30 cellular contexts compared by ENCODE assay signal in the genomic region with DNA sequence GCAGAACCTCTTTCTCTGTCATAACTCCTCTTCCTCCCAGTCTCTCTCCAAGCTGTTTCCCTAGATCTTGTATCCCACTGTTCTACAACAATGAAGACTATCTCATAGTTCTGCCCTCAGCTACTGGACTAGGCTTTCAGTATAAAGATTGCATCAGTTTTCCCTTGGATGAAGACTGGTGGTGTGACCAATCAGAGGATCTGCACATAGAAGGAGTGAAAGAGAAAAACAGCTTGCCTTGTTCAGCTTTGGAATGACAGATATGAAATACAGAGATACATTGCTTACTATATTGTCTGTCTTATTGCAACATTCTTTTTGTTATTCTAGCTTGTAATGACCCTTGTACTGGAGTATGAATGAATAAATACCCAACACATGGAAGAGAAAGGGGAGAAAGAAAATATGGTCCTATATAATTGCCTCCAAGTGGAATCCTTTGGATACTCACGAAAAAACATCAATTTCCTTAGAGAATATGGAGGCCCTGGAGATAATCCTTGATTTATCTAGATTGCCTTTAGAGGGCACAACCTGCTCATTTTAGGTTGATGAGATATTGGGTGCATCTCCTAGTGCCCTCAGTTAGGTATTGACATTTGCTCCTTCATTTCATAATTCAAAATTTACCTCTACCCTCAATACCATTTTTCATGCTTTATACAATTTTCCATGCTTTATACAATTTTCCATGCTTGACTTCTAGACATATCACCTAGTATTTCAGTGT.
A peak's percentile ranks its signal among the peaks of the same experiment; 100 is the strongest.
DNase-seq lines count a peak whose midpoint lies in the region; ATAC-seq and TF ChIP-seq lines count a peak whose summit lies in the region.
"Had no signal": no experiment of that assay in that cellular context is flagged by ENCODE, and none has a peak within 500 bp of the region (broad histone marks: within the 10 kb centered on the region; RNA-seq: fewer than 3 reads in every experiment).

No MANE protein-coding gene starts in this region.

- H3K4me3 Mint-ChIP-seq in activated T-cell treated with anti-CD3 and anti-CD28 coated beads, Interleukin-2, amount 50 U/mL, for 72 hours = no peak overlapping the region
- H3K4me3 Mint-ChIP-seq: activated naive CD4-positive, alpha-beta T cell treated with anti-CD3 and anti-CD28 coated beads for 36 hours; activated T-cell treated with anti-CD3 and anti-CD28 coated beads, Interleukin-2, amount 50 U/mL, for 24 hours; endodermal cell had no signal

- TF ChIP-seq CTCF in A673 (conservative IDR thresholded peaks at IDR 0.05; ENCODE audit: low read depth, low read length) (no peak; the same call in 1 of the 2 replicates), GM12873 (IDR thresholded peaks at IDR 0.05; ENCODE audit: insufficient read depth, low read depth, low read length, missing control alignments) (peak; percentile 19), LNCaP clone FGC (IDR thresholded peaks at IDR 0.05; ENCODE audit: control insufficient read depth, extremely low read depth, insufficient read depth) (peak; percentile 29; the same call in 1 of the 2 replicates), dorsolateral prefrontal cortex (IDR thresholded peaks at IDR 0.05 in 54 of 56, conservative IDR thresholded peaks at IDR 0.05 in 2 of 56; ENCODE audit: low read depth in 1 of 56, partially characterized antibody in 56 of 56) (peak in 39 of 56 donors; percentile 11 to 61 (median 31))

- peaks cover 2 to 5% of the 10 kb centered on the region in 2 donors for H3K9me3 Mint-ChIP-seq in activated T-cell treated with anti-CD3 and anti-CD28 coated beads, Interleukin-2, amount 50 U/mL, for 72 hours
- H3K9me3 Mint-ChIP-seq: activated T-cell treated with anti-CD3 and anti-CD28 coated beads, Interleukin-2, amount 50 U/mL, for 24 hours; endodermal cell had no signal

- H3K4me1 ChIP-seq in A673 (ENCODE audit: insufficient read depth, low read length, poor library complexity, severe bottlenecking) = no peaks in the 10 kb centered on the region
- H3K4me1 ChIP-seq: BLaER1 treated with 17β-estradiol and CSF1 and Interleukin-3, amounts not matched to agents 10 nM and 100 nM; esophagus squamous epithelium; gastroesophageal sphincter; parathyroid adenoma; right lobe of liver; uterus had no signal

- POLR2A ChIA-PET in A673 (lab: Charles Lee; ENCODE audit: low non-redundant PET) = no interaction called here

- no peaks in the 10 kb centered on the region for H3K36me3 ChIP-seq in A673 (ENCODE audit: insufficient read depth, low read length, poor library complexity, severe bottlenecking)
- H3K36me3 ChIP-seq: BLaER1 treated with 17β-estradiol and CSF1 and Interleukin-3, amounts not matched to agents 10 nM and 100 nM; esophagus squamous epithelium; gastroesophageal sphincter; right lobe of liver; thoracic aorta; uterus had no signal

- H3K9me3 ChIP-seq in A673 (ENCODE audit: low read depth, low read length, poor library complexity, severe bottlenecking) = no peaks in the 10 kb centered on the region
- H3K9me3 ChIP-seq: BLaER1 treated with 17β-estradiol and CSF1 and Interleukin-3, amounts not matched to agents 10 nM and 100 nM; esophagus squamous epithelium; gastroesophageal sphincter; right lobe of liver; thoracic aorta; uterus had no signal

- no peak overlapping the region for H3K4me3 ChIP-seq in A673 (ENCODE audit: low read depth, low read length, poor library complexity, severe bottlenecking)
- no peak overlapping the region for H3K4me3 ChIP-seq in LNCaP clone FGC (ENCODE audit: low read depth, low read length)
- H3K4me3 ChIP-seq in dorsolateral prefrontal cortex = no peak overlapping the region
- H3K4me3 ChIP-seq: BLaER1 treated with 17β-estradiol and CSF1 and Interleukin-3, amounts not matched to agents 10 nM and 100 nM; coronary artery; esophagus squamous epithelium; gastroesophageal sphincter; right lobe of liver; thoracic aorta; uterus had no signal

- ATAC-seq in activated T-cell treated with anti-CD3 and anti-CD28 coated beads, Interleukin-2, amount 50 U/mL, for 72 hours (replicated peaks in 1 of 2) = no peak
- ATAC-seq in HG02970 (IDR thresholded peaks at IDR 0.05; ENCODE audit: low FRiP score, unreplicated experiment) (no peak), HG03097 (IDR thresholded peaks at IDR 0.05; ENCODE audit: low FRiP score, unreplicated experiment) (no peak)
- ATAC-seq: gastroesophageal sphincter, left ventricle myocardium superior, right lobe of liver had no signal

- no TSS peak for BruUV-seq in A673 (replicated peaks; lab: Mats Ljungman, UMichigan)

- intact Hi-C loops in A673 (cut with micrococcal nuclease; ENCODE audit: unreplicated experiment) (loop anchor here (5.0 kb wide), 1 partner anchor 266 kb away; no protein-coding TSS in a partner anchor), dorsolateral prefrontal cortex (cut with DNase I) (loop anchor here in 1 of 2 donors (10.0 kb wide), 1 partner anchor 564 kb away; a partner anchor contains a TSS), posterior vena cava (cut with DNase I) (no loop called here)

- no peak overlapping the region for H3K27ac Mint-ChIP-seq in activated T-cell treated with anti-CD3 and anti-CD28 coated beads, Interleukin-2, amount 50 U/mL, for 72 hours
- H3K27ac Mint-ChIP-seq: activated naive CD4-positive, alpha-beta T cell treated with anti-CD3 and anti-CD28 coated beads for 36 hours; activated T-cell treated with anti-CD3 and anti-CD28 coated beads, Interleukin-2, amount 50 U/mL, for 24 hours; endodermal cell had no signal

- H3K27me3 ChIP-seq in A673 (replicated peaks; ENCODE audit: insufficient read depth, low read depth, low read length, poor library complexity) (no peaks in the 10 kb centered on the region), dorsolateral prefrontal cortex (no peaks in the 10 kb centered on the region)
- H3K27me3 ChIP-seq: BLaER1 treated with 17β-estradiol and CSF1 and Interleukin-3, amounts not matched to agents 10 nM and 100 nM; esophagus squamous epithelium; gastroesophageal sphincter; right lobe of liver; uterus had no signal

- no peaks in the 10 kb centered on the region for H3K27me3 Mint-ChIP-seq in activated T-cell treated with anti-CD3 and anti-CD28 coated beads, Interleukin-2, amount 50 U/mL, for 72 hours (ENCODE audit: low read depth)
- H3K27me3 Mint-ChIP-seq: activated T-cell treated with anti-CD3 and anti-CD28 coated beads, Interleukin-2, amount 50 U/mL, for 24 hours had no signal

- H3K27ac ChIP-seq in A673 (ENCODE audit: low read depth, low read length, poor library complexity, severe bottlenecking) = no peak overlapping the region
- H3K27ac ChIP-seq in dorsolateral prefrontal cortex = no peak overlapping the region
- H3K27ac ChIP-seq: BLaER1 treated with 17β-estradiol and CSF1 and Interleukin-3, amounts not matched to agents 10 nM and 100 nM; coronary artery; esophagus squamous epithelium; gastroesophageal sphincter; HL-60; parathyroid adenoma; right lobe of liver; thoracic aorta; uterus had no signal

- H3K4me1 Mint-ChIP-seq in activated T-cell treated with anti-CD3 and anti-CD28 coated beads, Interleukin-2, amount 50 U/mL, for 72 hours (ENCODE audit: low read depth) = no peaks in the 10 kb centered on the region

- DNase-seq in A673 (ENCODE audit: low spot score) (peak; percentile 2), LNCaP clone FGC (ENCODE audit: low read depth) (no peak), dorsolateral prefrontal cortex (no peak), posterior vena cava (ENCODE audit: low spot score) (no peak)
- no peak for DNase-seq in activated T-cell treated with anti-CD3 and anti-CD28 coated beads, Interleukin-2, amount 50 U/mL, for 72 hours
- DNase-seq: activated CD4-positive, alpha-beta T cell treated with anti-CD3 and anti-CD28 coated beads for 1 hour; activated naive CD4-positive, alpha-beta T cell treated with anti-CD3 and anti-CD28 coated beads for 36 hours; activated T-cell treated with anti-CD3 and anti-CD28 coated beads, Interleukin-2, amount 50 U/mL, for 24 hours; amniotic stem cell; EL; endodermal cell; esophagus squamous epithelium; Kasumi-1; left ventricle myocardium superior; NCI-H1048; NCI-H2029; NCI-H526 treated with DMSO at 0.1 percent for 48 hours; right lobe of liver; SHP77; stimulated activated naive CD4-positive, alpha-beta T cell treated with Interleukin-2 at 50 U/mL for 16 hours; uterus had no signal

- CTCF ChIA-PET in A673 (lab: Charles Lee) = no interaction called here

- no peaks in the 10 kb centered on the region for H3K36me3 Mint-ChIP-seq in activated T-cell treated with anti-CD3 and anti-CD28 coated beads, Interleukin-2, amount 50 U/mL, for 72 hours (ENCODE audit: insufficient read depth in 2 of 2)
